22 cellular contexts compared by ENCODE assay signal in genomic region chr10:34658934-34659333, GRCh38.
"Had no signal": no experiment of that assay in that cellular context is flagged by ENCODE, and none has a peak within 500 bp of the region (broad histone marks: within the 10 kb centered on the region; RNA-seq: fewer than 3 reads in every experiment).

No MANE protein-coding gene starts in this region.

- DNase-seq: activated B cell treated with CpG ODN at 0.5 μM for 24 hours; activated CD4-positive, alpha-beta T cell treated with anti-CD3 and anti-CD28 coated beads for 1 hour; activated CD4-positive, alpha-beta T cell treated with anti-CD3 and anti-CD28 coated beads, Interleukin-2, amount 10 ng/mL, durations not matched to agents 24 days and 14 days; activated CD4-positive, alpha-beta T cell treated with anti-CD3 and anti-CD28 coated beads, Interleukin-2, amount 50 U/mL, for 48 hours; activated CD8-positive, alpha-beta memory T cell treated with anti-CD3 and anti-CD28 coated beads, Interleukin-2, amount 10 ng/mL, durations not matched to agents 7 days and 5 days; activated effector memory CD4-positive, alpha-beta T cell treated with Interleukin-2 at 50 U/mL for 16 hours; activated naive CD4-positive, alpha-beta T cell; activated T-cell treated with anti-CD3 and anti-CD28 coated beads, Interleukin-2, amount 50 U/mL, for 24 hours; aorta; caudate nucleus; NCI-H1092; NCI-H1417; NCI-H1930; NCI-H345; NCI-H510A; SIG-M5; T-helper 17 cell; T1000 had no signal

- H3K4me2 ChIP-seq: KMS-11 had no signal

- H3K9me3 Mint-ChIP-seq: activated B cell treated with CpG ODN at 0.5 μM for 24 hours; activated CD4-positive, alpha-beta T cell treated with anti-CD3 and anti-CD28 coated beads, Interleukin-2, amount 10 ng/mL, durations not matched to agents 24 days and 14 days; activated naive CD4-positive, alpha-beta T cell treated with anti-CD3 and anti-CD28 coated beads, Interleukin-2, amount 50 U/mL, for 24 hours; activated T-cell treated with anti-CD3 and anti-CD28 coated beads, Interleukin-2, amount 50 U/mL, for 24 hours; activated T-helper 1 cell treated with anti-CD3 and anti-CD28 coated beads, Interleukin-12 subunit alpha, Interleukin-12 subunit beta, Interleukin-2, Interleukin-4 antibody, amounts not matched to agents 30 ng/mL and 10 ng/mL and 1 ng/mL, durations not matched to agents 14 hours and 24 hours and 36 hours had no signal

- H3K4me1 ChIP-seq: breast epithelium had no signal

- H3K36me3 Mint-ChIP-seq: activated CD8-positive, alpha-beta memory T cell treated with anti-CD3 and anti-CD28 coated beads, Interleukin-2, amount 10 ng/mL, durations not matched to agents 7 days and 5 days; activated naive CD4-positive, alpha-beta T cell treated with anti-CD3 and anti-CD28 coated beads, Interleukin-2, amount 50 U/mL, for 24 hours had no signal

- H3K4me3 ChIP-seq: breast epithelium had no signal

- H3K27me3 ChIP-seq: breast epithelium had no signal

- H3K9me3 ChIP-seq: breast epithelium had no signal

- H3K36me3 ChIP-seq: breast epithelium had no signal

- H3K9ac ChIP-seq: KMS-11 had no signal

- H3K27ac Mint-ChIP-seq: activated B cell treated with CpG ODN at 0.5 μM for 24 hours; activated CD4-positive, alpha-beta T cell treated with anti-CD3 and anti-CD28 coated beads, Interleukin-2, amount 10 ng/mL, durations not matched to agents 24 days and 14 days; activated CD8-positive, alpha-beta memory T cell treated with anti-CD3 and anti-CD28 coated beads, Interleukin-2, amount 10 ng/mL, durations not matched to agents 7 days and 5 days; activated naive CD4-positive, alpha-beta T cell treated with anti-CD3 and anti-CD28 coated beads, Interleukin-2, amount 50 U/mL, for 24 hours; activated T-cell treated with anti-CD3 and anti-CD28 coated beads, Interleukin-2, amount 50 U/mL, for 24 hours; activated T-helper 1 cell treated with anti-CD3 and anti-CD28 coated beads, Interleukin-12 subunit alpha, Interleukin-12 subunit beta, Interleukin-2, Interleukin-4 antibody, amounts not matched to agents 30 ng/mL and 10 ng/mL and 1 ng/mL, durations not matched to agents 14 hours and 24 hours and 36 hours; T-helper 17 cell had no signal

- H3K27ac ChIP-seq: breast epithelium, KMS-11 had no signal

- H3K27me3 Mint-ChIP-seq: activated CD4-positive, alpha-beta T cell treated with anti-CD3 and anti-CD28 coated beads, Interleukin-2, amount 10 ng/mL, durations not matched to agents 24 days and 14 days had no signal

- H3K4me1 Mint-ChIP-seq: activated B cell treated with CpG ODN at 0.5 μM for 24 hours; activated CD4-positive, alpha-beta T cell treated with anti-CD3 and anti-CD28 coated beads, Interleukin-2, amount 10 ng/mL, durations not matched to agents 24 days and 14 days; activated CD8-positive, alpha-beta memory T cell treated with anti-CD3 and anti-CD28 coated beads, Interleukin-2, amount 10 ng/mL, durations not matched to agents 7 days and 5 days; activated naive CD4-positive, alpha-beta T cell treated with anti-CD3 and anti-CD28 coated beads, Interleukin-2, amount 50 U/mL, for 24 hours had no signal

- H3K4me3 Mint-ChIP-seq: activated B cell treated with CpG ODN at 0.5 μM for 24 hours; activated CD4-positive, alpha-beta T cell treated with anti-CD3 and anti-CD28 coated beads, Interleukin-2, amount 10 ng/mL, durations not matched to agents 24 days and 14 days; activated CD8-positive, alpha-beta memory T cell treated with anti-CD3 and anti-CD28 coated beads, Interleukin-2, amount 10 ng/mL, durations not matched to agents 7 days and 5 days; activated naive CD4-positive, alpha-beta T cell treated with anti-CD3 and anti-CD28 coated beads, Interleukin-2, amount 50 U/mL, for 24 hours; activated T-cell treated with anti-CD3 and anti-CD28 coated beads, Interleukin-2, amount 50 U/mL, for 24 hours; activated T-helper 1 cell treated with anti-CD3 and anti-CD28 coated beads, Interleukin-12 subunit alpha, Interleukin-12 subunit beta, Interleukin-2, Interleukin-4 antibody, amounts not matched to agents 30 ng/mL and 10 ng/mL and 1 ng/mL, durations not matched to agents 14 hours and 24 hours and 36 hours; T-helper 17 cell had no signal

- ATAC-seq: activated CD8-positive, alpha-beta memory T cell treated with anti-CD3 and anti-CD28 coated beads, Interleukin-2, amount 10 ng/mL, durations not matched to agents 7 days and 5 days; T-helper 17 cell had no signal
